In the genomic region with DNA sequence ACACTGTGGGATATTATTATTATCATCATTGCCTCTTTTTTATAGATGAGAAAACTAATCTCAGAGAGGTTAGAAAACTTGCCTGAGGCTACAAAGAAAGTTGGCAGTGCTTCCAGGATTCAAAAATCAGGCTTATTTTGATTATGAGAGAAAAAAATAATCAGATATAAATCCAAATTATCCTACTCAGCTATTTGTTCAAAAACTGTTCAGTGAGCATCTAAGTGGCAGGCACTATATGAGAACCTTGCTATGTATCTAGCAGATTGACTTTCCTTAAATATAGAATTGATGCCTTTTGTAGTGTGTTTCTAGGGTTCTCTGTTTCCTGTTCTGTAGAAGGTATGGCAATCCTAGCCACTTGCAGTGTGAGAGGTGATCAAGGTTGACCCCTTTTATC, we compare ENCODE assay signal across 11 cellular contexts.
"Had no signal": no experiment of that assay in that cellular context is flagged by ENCODE, and none has a peak within 500 bp of the region (broad histone marks: within the 10 kb centered on the region; RNA-seq: fewer than 3 reads in every experiment).

No MANE protein-coding gene starts in this region.

- H3K4me1 ChIP-seq: HAP-1 had no signal

- H2AFZ ChIP-seq: GM23248, GM23338 had no signal

- H3K27ac Mint-ChIP-seq: GM23338, H9, HFFc6 had no signal

- H3K4me2 ChIP-seq: GM23338 had no signal

- FAIRE-seq: H1, H54 had no signal

- H3K9me3 ChIP-seq: HAP-1 had no signal

- H3K36me3 ChIP-seq: HAP-1 had no signal

- H3K4me3 ChIP-seq: GM23248, GM23338, HAP-1 had no signal

- H3K9me3 Mint-ChIP-seq: GM23338, HFFc6 had no signal

- H3K27ac ChIP-seq: GM23248 had no signal

- H3K9ac ChIP-seq: GM23248 had no signal

- DNase-seq: GM23248, GOT3, H7, H9, HCEC 1CT, HFFc6 had no signal

- H3K4me1 Mint-ChIP-seq: GM23338, H9 had no signal

- H3K4me3 Mint-ChIP-seq: GM23338, H9, HFFc6 had no signal

- ATAC-seq: GM23338, HCT116 had no signal
